ENCODE assay signal across 28 cellular contexts in the genomic region with DNA sequence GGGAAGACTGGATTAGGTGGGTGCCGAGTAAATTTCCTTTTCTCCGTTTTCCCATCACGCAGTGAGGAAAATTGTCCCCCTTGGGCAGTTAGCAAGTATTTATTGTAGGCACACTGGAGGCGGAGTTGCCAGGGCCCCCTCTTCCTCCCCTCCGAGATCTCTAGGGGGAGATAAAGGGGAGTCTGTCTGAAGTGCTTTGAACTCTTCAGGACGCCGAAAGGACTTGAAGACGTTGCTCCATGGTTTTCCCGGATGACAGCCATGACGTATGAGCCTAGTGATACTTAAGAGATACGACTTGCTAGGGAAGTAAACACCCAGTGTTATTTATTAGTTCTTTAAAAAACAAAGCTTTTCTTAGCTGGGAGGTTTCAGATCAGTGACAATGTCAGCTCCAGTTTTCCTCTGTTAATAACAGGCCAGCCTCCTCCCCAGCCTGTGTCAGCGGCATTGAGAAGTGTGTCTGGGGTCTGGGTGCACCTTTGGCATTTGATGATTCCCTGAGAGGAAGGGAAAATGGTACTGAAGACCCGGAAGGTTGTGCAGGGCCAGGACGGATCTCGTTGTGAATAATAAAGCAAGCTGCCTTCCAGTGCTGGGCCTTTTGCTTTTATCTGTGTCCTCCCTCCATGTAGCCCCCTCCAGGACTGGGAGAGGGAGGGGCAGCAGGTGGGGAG.
DNase-seq lines count a peak whose midpoint lies in the region; ATAC-seq, FAIRE-seq and TF ChIP-seq lines count a peak whose summit lies in the region.
"Had no signal": no experiment of that assay in that cellular context is flagged by ENCODE, and none has a peak within 500 bp of the region (broad histone marks: within the 10 kb centered on the region; RNA-seq: fewer than 3 reads in every experiment).

No MANE protein-coding gene starts in this region.

- H3K27me3 ChIP-seq in H1 (replicated peaks in 1 of 4; ENCODE audit: control insufficient read depth in 3 of 4, extremely low read depth in 1 of 4, insufficient read depth in 3 of 4, low read length in 3 of 4) = no peaks in the 10 kb centered on the region
- H3K27me3 ChIP-seq in upper lobe of right lung = no peaks in the 10 kb centered on the region
- H3K27me3 ChIP-seq in naive thymus-derived CD4-positive, alpha-beta T cell (ENCODE audit: control insufficient read depth in 2 of 2, insufficient read depth in 2 of 2, low read length in 2 of 2) = no peaks in the 10 kb centered on the region
- H3K27me3 ChIP-seq: stomach, thyroid gland had no signal

- H3K14ac ChIP-seq in H1 (ENCODE audit: insufficient read length) = no peak overlapping the region

- H3K23ac ChIP-seq in H1 (ENCODE audit: insufficient read length) = no peak overlapping the region

- H3K27ac ChIP-seq in H1 (ENCODE audit: low read depth, low read length) (no peak overlapping the region), upper lobe of right lung (peak overlapping the region; percentile 2)
- no peak overlapping the region for H3K27ac ChIP-seq in naive thymus-derived CD4-positive, alpha-beta T cell (ENCODE audit: low read depth, low read length)
- H3K27ac ChIP-seq: C4-2B, HL-60, PC-9, skin epidermis, thyroid gland, VCaP had no signal

- H3K36me3 ChIP-seq in H1 (ENCODE audit: control insufficient read depth in 2 of 4, insufficient read depth in 4 of 4, low read length in 3 of 4) = no peaks in the 10 kb centered on the region
- H3K36me3 ChIP-seq in upper lobe of right lung = no peaks in the 10 kb centered on the region
- H3K36me3 ChIP-seq in naive thymus-derived CD4-positive, alpha-beta T cell (ENCODE audit: control insufficient read depth in 2 of 3, insufficient read depth in 3 of 3, low read length in 3 of 3) = no peaks in the 10 kb centered on the region
- H3K36me3 ChIP-seq: stomach, thyroid gland had no signal

- TF ChIP-seq EP300 in H1 (IDR thresholded peaks at IDR 0.05; ENCODE audit: borderline replicate concordance in 1 of 2, low read depth in 2 of 2, low read length in 2 of 2) = no peak

- H3K9me3 Mint-ChIP-seq in mesothelial cell of epicardium = peaks cover 4% of the 10 kb centered on the region
- H3K9me3 Mint-ChIP-seq in HFFc6 = no peaks in the 10 kb centered on the region
- H3K9me3 Mint-ChIP-seq in naive thymus-derived CD4-positive, alpha-beta T cell = peaks cover 0 to 4% (median 0%) of the 10 kb centered on the region in 11 donors
- H3K9me3 Mint-ChIP-seq: activated CD4-positive, alpha-beta T cell treated with anti-CD3 and anti-CD28 coated beads, Interleukin-2, amount 10 ng/mL, durations not matched to agents 24 days and 14 days; activated T-cell treated with anti-CD3 and anti-CD28 coated beads, Interleukin-2, amount 50 U/mL, for 24 hours; T-helper 2 cell treated with Interferon-gamma antibody and Interleukin-4, amounts not matched to agents 5 μg/mL and 100 μg/mL, for 36 hours had no signal

- 0 out of 2 replicates have a peak, but pooled peaks cover 2% of the 10 kb centered on the region for H3K23me2 ChIP-seq in H1 (ENCODE audit: low read depth, low read length)

- no peak overlapping the region for H2BK120ac ChIP-seq in H1 (replicated peaks; ENCODE audit: low read depth, low read length)

- H3K27me3 Mint-ChIP-seq in mesothelial cell of epicardium (ENCODE audit: low read depth) (no peaks in the 10 kb centered on the region), HFFc6 (ENCODE audit: insufficient read depth) (no peaks in the 10 kb centered on the region; the same call in 1 of the 2 replicates)
- H3K27me3 Mint-ChIP-seq in naive thymus-derived CD4-positive, alpha-beta T cell = peaks cover 0 to 23% (median 7%) of the 10 kb centered on the region in 5 donors

- H2AK5ac ChIP-seq in H1 (ENCODE audit: low read depth, low read length) = no peak overlapping the region

- H3K79me2 ChIP-seq in H1 (ENCODE audit: control insufficient read depth in 1 of 2, insufficient read depth in 2 of 2, low read length in 2 of 2) = no peaks in the 10 kb centered on the region

- H3K27ac Mint-ChIP-seq in mesothelial cell of epicardium (peak overlapping the region; percentile 92), HFFc6 (no peak overlapping the region)
- H3K27ac Mint-ChIP-seq in naive thymus-derived CD4-positive, alpha-beta T cell = no peak overlapping the region
- H3K27ac Mint-ChIP-seq: activated CD4-positive, alpha-beta T cell treated with anti-CD3 and anti-CD28 coated beads, Interleukin-2, amount 10 ng/mL, durations not matched to agents 24 days and 14 days; activated T-cell treated with anti-CD3 and anti-CD28 coated beads, Interleukin-2, amount 50 U/mL, for 24 hours; T-helper 2 cell treated with Interferon-gamma antibody and Interleukin-4, amounts not matched to agents 5 μg/mL and 100 μg/mL, for 36 hours had no signal

- H2BK5ac ChIP-seq in H1 (ENCODE audit: low read depth, low read length) = 0 out of 2 replicates have a peak overlapping the region, but pooled peaks have one; percentile 16

- no peaks in the 10 kb centered on the region; the same call in none of the 2 replicates for H3K79me1 ChIP-seq in H1 (ENCODE audit: low read depth, low read length)

- no peak overlapping the region for H2BK12ac ChIP-seq in H1 (ENCODE audit: low read depth, low read length)

- H3K4me1 ChIP-seq in H1 (replicated peaks in 1 of 4; ENCODE audit: control insufficient read depth in 3 of 4, insufficient read depth in 4 of 4, low read length in 3 of 4) = peaks cover 7 to 20% (median 14%) of the 10 kb centered on the region in 4 experiments
- H3K4me1 ChIP-seq in upper lobe of right lung = peaks cover 29% of the 10 kb centered on the region
- H3K4me1 ChIP-seq in naive thymus-derived CD4-positive, alpha-beta T cell (ENCODE audit: control insufficient read depth in 2 of 2, insufficient read depth in 2 of 2, low read length in 2 of 2) = no peaks in the 10 kb centered on the region

- no peak overlapping the region for H3K4me2 ChIP-seq in H1 (ENCODE audit: insufficient read depth in 1 of 2, low read depth in 2 of 2, low read length in 2 of 2)
- H3K4me2 ChIP-seq: PC-9 had no signal

- TF ChIP-seq CTCF in H1 (IDR thresholded peaks at IDR 0.05; ENCODE audit: control extremely low read depth in 1 of 3, insufficient read depth in 1 of 3, low read depth in 1 of 3, low read length in 3 of 3) (no peak), mesothelial cell of epicardium (IDR thresholded peaks at IDR 0.05; ENCODE audit: unreplicated experiment) (no peak), upper lobe of right lung (IDR thresholded peaks at IDR 0.05) (no peak), HFFc6 (IDR thresholded peaks at IDR 0.05) (no peak)

- H3K4me3 Mint-ChIP-seq in mesothelial cell of epicardium (peak overlapping the region; percentile 28), HFFc6 (no peak overlapping the region)
- H3K4me3 Mint-ChIP-seq in naive thymus-derived CD4-positive, alpha-beta T cell = no peak overlapping the region
- H3K4me3 Mint-ChIP-seq: activated CD4-positive, alpha-beta T cell treated with anti-CD3 and anti-CD28 coated beads, Interleukin-2, amount 10 ng/mL, durations not matched to agents 24 days and 14 days; activated T-cell treated with anti-CD3 and anti-CD28 coated beads, Interleukin-2, amount 50 U/mL, for 24 hours; T-helper 2 cell treated with Interferon-gamma antibody and Interleukin-4, amounts not matched to agents 5 μg/mL and 100 μg/mL, for 36 hours had no signal

- POLR2A ChIA-PET in H1 (lab: Charles Lee; ENCODE audit: partially characterized antibody) = interaction anchor here (0.8 kb wide), 1 partner anchor 38 kb away, joined by 3 read pairs; no protein-coding TSS in a partner anchor
- POLR2A ChIA-PET in naive thymus-derived CD4-positive, alpha-beta T cell (lab: Charles Lee) = no interaction called here

- 83% methylated on average over 15 of the region's 15 CpGs; no CpG with 5 or more reads in 1 of the 2 experiments for WGBS in H1 (ENCODE audit: extremely low coverage in 1 of 2, insufficient coverage in 1 of 2, insufficient read length in 1 of 2, insufficient replicate concordance in 2 of 2, low coverage in 1 of 2, low lambda C conversion rate in 2 of 2, missing lambda C conversion rate in 1 of 2), 2 experiments

- H3K4ac ChIP-seq in H1 (replicated peaks; ENCODE audit: insufficient read length, low read depth, low read length) = no peak overlapping the region

- ATAC-seq in upper lobe of right lung = no peak
- ATAC-seq in naive thymus-derived CD4-positive, alpha-beta T cell = no peak
- ATAC-seq: Right ventricle myocardium inferior had no signal

- H2BK20ac ChIP-seq in H1 (ENCODE audit: low read length) = no peak overlapping the region

- no peak overlapping the region for H3K4me3 ChIP-seq in H1 (ENCODE audit: extremely low read depth in 1 of 4, insufficient read depth in 2 of 4, low read depth in 3 of 4, low read length in 4 of 4)
- H3K4me3 ChIP-seq in upper lobe of right lung = no peak overlapping the region
- H3K4me3 ChIP-seq in naive thymus-derived CD4-positive, alpha-beta T cell (ENCODE audit: low read length) = no peak overlapping the region
- H3K4me3 ChIP-seq: PC-9, skin epidermis, stomach, thyroid gland had no signal

- H4K8ac ChIP-seq in H1 (ENCODE audit: extremely low read depth, insufficient read depth, low read length) = no peak overlapping the region

- no peaks in the 10 kb centered on the region for H4K20me1 ChIP-seq in H1 (replicated peaks in 1 of 2; ENCODE audit: control insufficient read depth in 1 of 2, insufficient read depth in 2 of 2, low read length in 2 of 2)

- H3K4me1 Mint-ChIP-seq in mesothelial cell of epicardium (peaks cover 62% of the 10 kb centered on the region), HFFc6 (ENCODE audit: low read depth) (peaks cover 31% of the 10 kb centered on the region)
- H3K4me1 Mint-ChIP-seq in naive thymus-derived CD4-positive, alpha-beta T cell = peaks cover 0 to 6% (median 0%) of the 10 kb centered on the region in 7 donors
- H3K4me1 Mint-ChIP-seq: activated CD4-positive, alpha-beta T cell treated with anti-CD3 and anti-CD28 coated beads, Interleukin-2, amount 10 ng/mL, durations not matched to agents 24 days and 14 days had no signal

- no peak for FAIRE-seq in H1 (lab: Jason Lieb, UNC)
- FAIRE-seq: endothelial cell of umbilical vein, keratinocyte had no signal

- H4K91ac ChIP-seq in H1 (replicated peaks; ENCODE audit: insufficient read length, low read length) = no peak overlapping the region

- no peak overlapping the region for H2BK15ac ChIP-seq in H1 (ENCODE audit: low read length)

- H3K36me3 Mint-ChIP-seq in mesothelial cell of epicardium (no peaks in the 10 kb centered on the region), HFFc6 (ENCODE audit: low read depth) (no peaks in the 10 kb centered on the region)
- peaks cover 0 to 3% (median 0%) of the 10 kb centered on the region in 5 donors for H3K36me3 Mint-ChIP-seq in naive thymus-derived CD4-positive, alpha-beta T cell

- DNase-seq in NCI-H2227 (lab: John Stamatoyannopoulos, UW; ENCODE audit: unreplicated experiment) (peak; percentile 10), H1 (ENCODE audit: low read depth in 1 of 2, low spot score in 2 of 2) (no peak), mesothelial cell of epicardium (ENCODE audit: low spot score in 2 of 2, unreplicated experiment in 2 of 2) (no peak), upper lobe of right lung (no peak), HFFc6 (no peak), NCI-H146 (lab: John Stamatoyannopoulos, UW) (no peak)
- DNase-seq in naive thymus-derived CD4-positive, alpha-beta T cell = no peak
- DNase-seq: activated CD4-positive, alpha-beta T cell treated with anti-CD3 and anti-CD28 coated beads, Interleukin-2, amount 10 ng/mL, durations not matched to agents 24 days and 14 days; activated gamma-delta T cell; activated T-cell treated with anti-CD3 and anti-CD28 coated beads, Interleukin-2, amount 50 U/mL, for 24 hours; Calu3; mammary epithelial cell; MV-4-11; NCI-H2171 treated with DMSO at 0.1 percent for 48 hours; NCI-H524 treated with DMSO at 0.1 percent for 48 hours; nucleus accumbens; PC-9; stimulated activated CD4-positive, alpha-beta T cell treated with anti-CD3 and anti-CD28 coated beads, Interleukin-1b, Interleukin-23, amount 100 ng/mL, for 48 hours; stomach; thyroid gland had no signal

- H3K18ac ChIP-seq in H1 (ENCODE audit: extremely low read depth, low read length) = peak overlapping the region; percentile 24; the same call in 1 of the 2 replicates

- TF ChIP-seq POLR2A in H1 (IDR thresholded peaks at IDR 0.05; ENCODE audit: control extremely low read depth in 1 of 2, low read depth in 2 of 2, low read length in 2 of 2) = no peak

- no peak overlapping the region for H3K56ac ChIP-seq in H1 (replicated peaks; ENCODE audit: insufficient read length, low read depth, low read length)

- intact Hi-C loops in upper lobe of right lung (cut with DNase I) = no loop called here
- intact Hi-C loops in naive thymus-derived CD4-positive, alpha-beta T cell (cut with micrococcal nuclease) = no loop called here

- H2AFZ ChIP-seq in H1 (ENCODE audit: low read length) = no peak overlapping the region
- H2AFZ ChIP-seq: PC-9 had no signal

- CTCF ChIA-PET in H1 (lab: Charles Lee; ENCODE audit: partially characterized antibody) = interaction anchor here (0.6 to 16.6 kb wide), 11 partner anchors 9 to 124 kb away, joined by 3 to 300 read pairs (median 5); no protein-coding TSS in a partner anchor
- CTCF ChIA-PET in naive thymus-derived CD4-positive, alpha-beta T cell (lab: Charles Lee) = no interaction called here

- H3K9ac ChIP-seq in H1 (replicated peaks in 1 of 4; ENCODE audit: extremely low read depth in 1 of 4, low read depth in 3 of 4, low read length in 3 of 4) = no peak overlapping the region

- no peak overlapping the region for H4K5ac ChIP-seq in H1 (ENCODE audit: insufficient read length, low read depth, low read length)

- no peak for TF ChIP-seq RAD21 in H1 (IDR thresholded peaks at IDR 0.05 in 1 of 2, conservative IDR thresholded peaks at IDR 0.05 in 1 of 2; ENCODE audit: low read depth in 2 of 2, low read length in 2 of 2)

- H3K9me3 ChIP-seq in H1 (ENCODE audit: insufficient read depth in 2 of 2, low read depth in 1 of 2, low read length in 1 of 2) (no peaks in the 10 kb centered on the region), upper lobe of right lung (no peaks in the 10 kb centered on the region)
- H3K9me3 ChIP-seq in naive thymus-derived CD4-positive, alpha-beta T cell (ENCODE audit: control insufficient read depth in 2 of 3, low read length in 3 of 3) = no peaks in the 10 kb centered on the region
- H3K9me3 ChIP-seq: stomach, thyroid gland had no signal
